ENCODE assay signal across 3 cellular contexts in genomic region chr4:4004702-4005101, GRCh38.
A peak's percentile ranks its signal among the peaks of the same experiment; 100 is the strongest.
DNase-seq lines count a peak whose midpoint lies in the region; ATAC-seq, FAIRE-seq and TF ChIP-seq lines count a peak whose summit lies in the region.
"Not testable (repeated sequence)": the region's sequence is repeated elsewhere in the genome, so short reads cannot be mapped to it uniquely, and the experiment has no call there.

No MANE protein-coding gene starts in this region.

- H3K9me1 ChIP-seq in K562 (ENCODE audit: control insufficient read depth, insufficient read depth, low read length) = not testable (repeated sequence)

- FAIRE-seq in K562 (lab: Jason Lieb, UNC) = not testable (repeated sequence)

- H3K27ac ChIP-seq in K562 (ENCODE audit: extremely low read depth, low read depth, low read length) = not testable (repeated sequence)

- not testable (repeated sequence) for ATAC-seq in K562

- POLR2A ChIA-PET in K562 (lab: Yijun Ruan, JAX) = not testable (repeated sequence)

- H3K4me3 ChIP-seq in K562 = not testable (repeated sequence)

- H3K9me3 ChIP-seq in K562 (replicated peaks; ENCODE audit: control insufficient read depth, insufficient read depth, low read depth, low read length) = not testable (repeated sequence)

- H3K4me1 ChIP-seq in K562 (replicated peaks in 1 of 2; ENCODE audit: control insufficient read depth in 2 of 2, insufficient read depth in 2 of 2, low read length in 2 of 2) = not testable (repeated sequence)

- intact Hi-C loops in K562 (cut with micrococcal nuclease) = not testable (repeated sequence)

- WGBS in K562 (ENCODE audit: insufficient coverage, low coverage, missing lambda C conversion rate) = 5% methylated on average over 10 of the region's 10 CpGs

- H3K27me3 ChIP-seq in K562 (ENCODE audit: control insufficient read depth in 2 of 2, insufficient read depth in 2 of 2, low read length in 2 of 2) = not testable (repeated sequence)

- CTCF ChIA-PET in K562 (lab: Yijun Ruan, JAX; ENCODE audit: low intra/inter-chr PET ratio) = not testable (repeated sequence)

- TF ChIP-seq POLR2A in K562 (conservative IDR thresholded peaks at IDR 0.05); erythroblast (IDR thresholded peaks at IDR 0.05; ENCODE audit: low read length): not testable (repeated sequence)

- not testable (repeated sequence) for H2AFZ ChIP-seq in K562 (ENCODE audit: low read depth, low read length)

- not testable (repeated sequence) for H3K9ac ChIP-seq in K562 (ENCODE audit: insufficient read depth in 1 of 2, low read depth in 2 of 2, low read length in 2 of 2)

- not testable (repeated sequence) for TF ChIP-seq CTCF in K562 (IDR thresholded peaks at IDR 0.05 in 2 of 3, conservative IDR thresholded peaks at IDR 0.05 in 1 of 3; ENCODE audit: insufficient read depth in 2 of 3, low read depth in 1 of 3, low read length in 3 of 3)

- TF ChIP-seq RAD21 in K562 (CRISPR knock-in tag; conservative IDR thresholded peaks at IDR 0.05 in 1 of 2, IDR thresholded peaks at IDR 0.05 in 1 of 2) = not testable (repeated sequence)

- H4K20me1 ChIP-seq in K562 (replicated peaks; ENCODE audit: control insufficient read depth, insufficient read depth, low read length) = not testable (repeated sequence)

- in situ Hi-C loops in K562 (cut with MboI) = loop anchor here (10.0 kb wide), 1 partner anchor 90 kb away; no protein-coding TSS in a partner anchor

- 0 out of 2 replicates have a peak, but pooled peaks have one; percentile 8 for TF ChIP-seq EP300 in K562 (IDR thresholded peaks at IDR 0.05; ENCODE audit: low read length)

- H3K4me2 ChIP-seq in K562 (ENCODE audit: insufficient read depth, low read length) = not testable (repeated sequence)

- DNase-seq in CMK (ENCODE audit: low read depth) (peak; percentile 52), K562 (ENCODE audit: extremely low read depth in 1 of 4, low spot score in 3 of 4) (peak in 3 of 4 experiments; percentile 7 to 15 (median 14)), erythroblast (lab: John Stamatoyannopoulos, UW) (peak; percentile 18 to 58)

- H3K79me2 ChIP-seq in K562 (ENCODE audit: control insufficient read depth, insufficient read depth, low read length) = not testable (repeated sequence)

- H3K36me3 ChIP-seq in K562 (ENCODE audit: control insufficient read depth, insufficient read depth, low read length) = not testable (repeated sequence)

- not testable (repeated sequence) for BruUV-seq in K562 (replicated peaks; lab: Mats Ljungman, UMichigan)

TF ChIP-seq in K562, 482 proteins besides CTCF, POLR2A, EP300 and RAD21:
- TF ChIP-seq NCOA1 (IDR thresholded peaks at IDR 0.05; ENCODE audit: low read depth) (peak; percentile 18; the same call in 1 of the 2 replicates), HES1 (IDR thresholded peaks at IDR 0.05; ENCODE audit: low read depth) (0 out of 2 replicates have a peak, but pooled peaks have one; percentile 32), NCOR1 (IDR thresholded peaks at IDR 0.05) (peak; percentile 72), MAZ (CRISPR knock-in tag; conservative IDR thresholded peaks at IDR 0.05 in 1 of 2, IDR thresholded peaks at IDR 0.05 in 1 of 2) (0 out of 4 replicates have a peak, but pooled peaks of 1 of the 2 experiments have one; percentile 37), DPF2 (IDR thresholded peaks at IDR 0.05) (peak; percentile 42; the same call in 1 of the 2 replicates), TEAD1 (CRISPR knock-in tag; IDR thresholded peaks at IDR 0.05) (peak in 1 of 2 experiments; percentile 51; a peak in 1 of 4 replicates), TCF3 (CRISPR knock-in tag; IDR thresholded peaks at IDR 0.05) (0 out of 2 replicates have a peak, but pooled peaks have one; percentile 24), ZBTB9 (CRISPR knock-in tag; IDR thresholded peaks at IDR 0.05) (peak; percentile 63; the same call in 1 of the 2 replicates), SMARCA4 (IDR thresholded peaks at IDR 0.05) (peak; percentile 59; the same call in 1 of the 2 replicates), TRIM24 (IDR thresholded peaks at IDR 0.05) (peak; percentile 58; a peak in 2 of 4 replicates), SMARCE1 (IDR thresholded peaks at IDR 0.05) (peak; percentile 54; the same call in 1 of the 2 replicates), ELF4 (CRISPR knock-in tag; IDR thresholded peaks at IDR 0.05) (peak; percentile 96), SOX6 (IDR thresholded peaks at IDR 0.05) (peak; percentile 44; the same call in 1 of the 2 replicates), OTX1 (CRISPR knock-in tag; IDR thresholded peaks at IDR 0.05) (peak; percentile 70; the same call in 1 of the 2 replicates), CBFA2T2 (conservative IDR thresholded peaks at IDR 0.05) (peak; percentile 81), ARID1B (IDR thresholded peaks at IDR 0.05) (peak; percentile 85), TEAD4 (IDR thresholded peaks at IDR 0.05; ENCODE audit: low read length) (peak; percentile 37), CBFA2T3 (IDR thresholded peaks at IDR 0.05) (peak; percentile 85), KLF16 (IDR thresholded peaks at IDR 0.05) (peak; percentile 42; the same call in 1 of the 2 replicates), MTA2 (IDR thresholded peaks at IDR 0.05; ENCODE audit: low read depth) (peak; percentile 50), TAL1 (IDR thresholded peaks at IDR 0.05) (peak; percentile 80), NR2C1 (tag; IDR thresholded peaks at IDR 0.05) (0 out of 2 replicates have a peak, but pooled peaks have one; percentile 41)
- TF ChIP-seq TEAD4 (CRISPR knock-in tag; IDR thresholded peaks at IDR 0.05; ENCODE audit: borderline replicate concordance); NR2C1 (IDR thresholded peaks at IDR 0.05): not testable (repeated sequence)
